In genomic region chr2:68766378-68766845, GRCh38 we compare ENCODE assay signal across 8 cellular contexts. TPM values are rescaled to one million over a fixed set of nuclear protein-coding genes. Genes with fewer than 3 reads are reported as not detected.
DNase-seq lines count a peak whose midpoint lies in the region; ATAC-seq, FAIRE-seq and TF ChIP-seq lines count a peak whose summit lies in the region.

No MANE protein-coding gene starts in this region.

- H3K4me1 Mint-ChIP-seq in astrocyte (ENCODE audit: low read depth, unreplicated experiment) (peaks cover 67% of the 10 kb centered on the region), memory B cell (peaks cover 75% of the 10 kb centered on the region)

- H3K79me2 ChIP-seq in astrocyte (ENCODE audit: insufficient read depth, low read length), result no peaks in the 10 kb centered on the region

- H3K9me3 ChIP-seq in astrocyte (ENCODE audit: insufficient read depth, low read depth, low read length) (no peaks in the 10 kb centered on the region), uterus (no peaks in the 10 kb centered on the region)

- H3K9ac ChIP-seq in astrocyte (ENCODE audit: low read length), result no peak overlapping the region

- TF ChIP-seq CTCF in astrocyte (IDR thresholded peaks at IDR 0.05; ENCODE audit: insufficient read depth, low read depth, low read length), result no peak
- no peak for TF ChIP-seq CTCF in uterus (IDR thresholded peaks at IDR 0.05)

- H3K4me1 ChIP-seq in astrocyte (ENCODE audit: insufficient read depth, low read length) (peaks cover 32% of the 10 kb centered on the region), uterus (peaks cover 4 to 12% of the 10 kb centered on the region in 2 donors)

- H3K27ac ChIP-seq in astrocyte (ENCODE audit: low read depth, low read length), result no peak overlapping the region
- H3K27ac ChIP-seq in uterus, result peak overlapping the region; percentile 37 to 51

- intact Hi-C loops in uterus (cut with DNase I; ENCODE audit: low total_unique reads), result no loop called here

- H3K36me3 ChIP-seq in astrocyte (ENCODE audit: insufficient read depth, low read length) (no peaks in the 10 kb centered on the region), uterus (no peaks in the 10 kb centered on the region)

- H3K27me3 ChIP-seq in astrocyte (ENCODE audit: insufficient read depth, low read length) (no peaks in the 10 kb centered on the region), uterus (no peaks in the 10 kb centered on the region)

- FAIRE-seq in astrocyte (lab: Jason Lieb, UNC), result no peak

- DNase-seq in SKM-1 (lab: John Stamatoyannopoulos, UW; ENCODE audit: unreplicated experiment) (peak; percentile 85), astrocyte (ENCODE audit: low read depth) (peak; percentile 67), memory B cell (ENCODE audit: low spot score in 2 of 2) (no peak), uterus (peak in 1 of 2 donors; percentile 49), NCI-H1930 (lab: John Stamatoyannopoulos, UW) (no peak)

- no peak overlapping the region for H3K4me2 ChIP-seq in astrocyte (ENCODE audit: low read length)

- no peak for TF ChIP-seq POLR2A in uterus (IDR thresholded peaks at IDR 0.05)

- H4K20me1 ChIP-seq in astrocyte (ENCODE audit: insufficient read depth, low read length), result no peaks in the 10 kb centered on the region

- H3K27me3 Mint-ChIP-seq in astrocyte (ENCODE audit: low read depth, unreplicated experiment) (no peaks in the 10 kb centered on the region), memory B cell (no peaks in the 10 kb centered on the region)

- ATAC-seq in GM21619 (IDR thresholded peaks at IDR 0.05; ENCODE audit: unreplicated experiment) (peak; percentile 52), memory B cell (ENCODE audit: low read depth) (peak; percentile 52), HG02885 (IDR thresholded peaks at IDR 0.05; ENCODE audit: poor library complexity, unreplicated experiment) (no peak), GM19328 (IDR thresholded peaks at IDR 0.05; ENCODE audit: unreplicated experiment) (no peak)

- no peaks in the 10 kb centered on the region for H3K9me3 Mint-ChIP-seq in astrocyte (ENCODE audit: unreplicated experiment)
- no peaks in the 10 kb centered on the region for H3K9me3 Mint-ChIP-seq in memory B cell

- H3K4me3 ChIP-seq in astrocyte (ENCODE audit: insufficient read depth, low read depth, low read length) (no peak overlapping the region), uterus (no peak overlapping the region)

- H3K4me3 Mint-ChIP-seq in astrocyte (ENCODE audit: unreplicated experiment) (no peak overlapping the region), memory B cell (peak overlapping the region; percentile 52)

- H2AFZ ChIP-seq in astrocyte (ENCODE audit: low read depth, low read length), result no peak overlapping the region

- H3K36me3 Mint-ChIP-seq in astrocyte (ENCODE audit: low read depth, unreplicated experiment), result no peaks in the 10 kb centered on the region
- H3K36me3 Mint-ChIP-seq in memory B cell, result no peaks in the 10 kb centered on the region

- no peak overlapping the region for H3K27ac Mint-ChIP-seq in astrocyte (ENCODE audit: unreplicated experiment)
- peak overlapping the region; percentile 96 for H3K27ac Mint-ChIP-seq in memory B cell

RNA-seq across cellular contexts. Expression of gene ARHGAP25, which starts 31.8 kb away (rescaled TPM):
- 0.30 TPM in 1 of 2 replicates, not detected in the other for total RNA-seq in astrocyte
- 10 to 100 TPM in 1 of 4 donors, 1 to 10 TPM in 3; 3.1 to 11.4 (median 6.6) TPM for total RNA-seq in uterus

Comparison
In these comparisons a context has a peak if more than half of its experiments do, and no peak if none do; other contexts are left out.
1. ATAC-seq: peak in GM21619 (single experiment) and memory B cell (single experiment); none in HG02885 (single experiment) and GM19328 (single experiment).
2. DNase-seq: peak in SKM-1 (single experiment) and astrocyte (single experiment); none in memory B cell (0 of 2) and NCI-H1930 (0 of 2).